Comparison of ENCODE assay signal across 21 cellular contexts in genomic region chr1:82564338-82564737, GRCh38.
"Had no signal": no experiment of that assay in that cellular context is flagged by ENCODE, and none has a peak within 500 bp of the region (broad histone marks: within the 10 kb centered on the region; RNA-seq: fewer than 3 reads in every experiment).

No MANE protein-coding gene starts in this region.

- H3K4me3 ChIP-seq: body of pancreas, cardiac muscle cell, hepatocyte, left ventricle myocardium inferior, right lobe of liver had no signal

- H2AFZ ChIP-seq: hepatocyte, parathyroid adenoma had no signal

- DNase-seq: activated CD4-positive, alpha-beta memory T cell treated with anti-CD3 and anti-CD28 coated beads, Interleukin-2, amount 10 ng/mL, durations not matched to agents 7 days and 5 days; activated CD4-positive, alpha-beta T cell treated with anti-CD3 and anti-CD28 coated beads, Interleukin-2, amount 10 ng/mL, durations not matched to agents 24 days and 14 days; activated effector memory CD4-positive, alpha-beta T cell treated with Interleukin-2 at 50 U/mL for 16 hours; activated naive CD4-positive, alpha-beta T cell treated with anti-CD3 and anti-CD28 coated beads for 36 hours; activated naive CD8-positive, alpha-beta T cell treated with anti-CD3 and anti-CD28 coated beads, Interleukin-2, amount 10 ng/mL, durations not matched to agents 7 days and 5 days; activated T-cell treated with anti-CD3 and anti-CD28 coated beads, Interleukin-2, amount 50 U/mL, for 72 hours; amygdala; cortex of kidney; endodermal cell; immature natural killer cell; left ventricle myocardium inferior; right lobe of liver; small intestine; stimulated activated CD4-positive, alpha-beta T cell treated with anti-CD3 and anti-CD28 coated beads, Interleukin-2, amount 100 ng/mL, for 24 hours; stimulated activated naive CD8-positive, alpha-beta T cell treated with anti-CD3 and anti-CD28 coated beads, Interleukin-15, amount 100 ng/mL, for 72 hours had no signal

- H3K9me3 ChIP-seq: body of pancreas, left ventricle myocardium inferior, right lobe of liver had no signal

- H3K4me1 ChIP-seq: right lobe of liver had no signal

- H3K9ac ChIP-seq: parathyroid adenoma had no signal

- H3K27ac ChIP-seq: cardiac muscle cell, hepatocyte, left ventricle myocardium inferior, parathyroid adenoma, right lobe of liver had no signal

- H3K27me3 ChIP-seq: body of pancreas, cardiac muscle cell, hepatocyte, right lobe of liver had no signal

- H3K36me3 ChIP-seq: cardiac muscle cell, left ventricle myocardium inferior, right lobe of liver had no signal

- ATAC-seq: activated CD4-positive, CD25-positive, alpha-beta regulatory T cell treated with anti-CD3 and anti-CD28 coated beads, Interleukin-2, amount 50 U/mL, for 24 hours; activated T-cell treated with anti-CD3 and anti-CD28 coated beads, Interleukin-2, amount 50 U/mL, for 72 hours; right lobe of liver; stimulated activated effector memory CD8-positive, alpha-beta T cell treated with anti-CD3 and anti-CD28 coated beads, Interleukin-12 subunit alpha, Interleukin-12 subunit beta, amount 100 ng/mL, for 72 hours; stimulated activated naive CD8-positive, alpha-beta T cell treated with anti-CD3 and anti-CD28 coated beads, Interleukin-15, amount 100 ng/mL, for 72 hours had no signal

- H3K4me2 ChIP-seq: hepatocyte had no signal
